ENCODE assay signal across 1 cellular context in genomic region chr11:73306977-73307322, GRCh38.
TF ChIP-seq lines count a peak whose summit lies in the region.

No MANE protein-coding gene starts in this region.

TF ChIP-seq in K562, 482 proteins besides CTCF, POLR2A, EP300 and RAD21 (continued from another document):
- TF ChIP-seq PHTF2 (CRISPR knock-in tag; IDR thresholded peaks at IDR 0.05) (no peak), ZBTB40 (IDR thresholded peaks at IDR 0.05) (0 out of 2 replicates have a peak, but pooled peaks have one; percentile 36), ZBTB40 (CRISPR knock-in tag; IDR thresholded peaks at IDR 0.05) (no peak)
